ENCODE assay signal across 9 cellular contexts in genomic region chr2:224925822-224926124, GRCh38.
DNase-seq lines count a peak whose midpoint lies in the region; ATAC-seq and TF ChIP-seq lines count a peak whose summit lies in the region.
"Had no signal": no experiment of that assay in that cellular context is flagged by ENCODE, and none has a peak within 500 bp of the region (broad histone marks: within the 10 kb centered on the region; RNA-seq: fewer than 3 reads in every experiment).

No MANE protein-coding gene starts in this region.

- peaks cover 87% of the 10 kb centered on the region for H3K4me1 Mint-ChIP-seq in CD4-positive, alpha-beta T cell (ENCODE audit: low read depth)
- H3K4me1 Mint-ChIP-seq in T-cell, result peaks cover 86 to 93% (median 91%) of the 10 kb centered on the region in 3 donors
- peaks cover 95 to 99% of the 10 kb centered on the region in 2 donors for H3K4me1 Mint-ChIP-seq in immature natural killer cell
- H3K4me1 Mint-ChIP-seq in type B pancreatic cell (ENCODE audit: unreplicated experiment), result peaks cover 4% of the 10 kb centered on the region

- TF ChIP-seq CTCF in CD4-positive, alpha-beta T cell (IDR thresholded peaks at IDR 0.05), result no peak
- no peak for TF ChIP-seq CTCF in type B pancreatic cell (conservative IDR thresholded peaks at IDR 0.05)

- H3K27me3 ChIP-seq in CD4-positive, alpha-beta T cell (ENCODE audit: control insufficient read depth, insufficient read depth, low read length), result no peaks in the 10 kb centered on the region

- no peak for ATAC-seq in CD4-positive, alpha-beta T cell (ENCODE audit: poor library complexity)
- ATAC-seq in GM21825 (IDR thresholded peaks at IDR 0.05; ENCODE audit: unreplicated experiment), result peak; percentile 28
- ATAC-seq in T-cell (replicated peaks in 1 of 4), result no peak
- ATAC-seq in HG02759 (IDR thresholded peaks at IDR 0.05; ENCODE audit: unreplicated experiment), result no peak

- POLR2A ChIA-PET in CD4-positive, alpha-beta T cell (lab: Charles Lee), result interaction anchor here (1.4 to 5.8 kb wide), 3 partner anchors 18 to 30 kb away, joined by 6 to 86 read pairs (median 22); no protein-coding TSS in a partner anchor
- POLR2A ChIA-PET in T-cell (lab: Charles Lee), result interaction anchor here in 1 of 2 donors (0.6 kb wide), 1 partner anchor 49 kb away, joined by 3 read pairs; no protein-coding TSS in a partner anchor

- no peak for DNase-seq in CD4-positive, alpha-beta T cell
- no peak for DNase-seq in T-cell
- no peak for DNase-seq in immature natural killer cell
- DNase-seq in AG08396 (ENCODE audit: low spot score), result no peak
- no peak for DNase-seq in type B pancreatic cell (ENCODE audit: extremely low spot score, unreplicated experiment)
- DNase-seq in NCI-H1417 treated with DMSO at 0.1 percent for 48 hours (lab: John Stamatoyannopoulos, UW), result no peak
- DNase-seq: NCI-H526 had no signal

- no peaks in the 10 kb centered on the region for H3K9me3 Mint-ChIP-seq in CD4-positive, alpha-beta T cell
- H3K9me3 Mint-ChIP-seq in T-cell (no peaks in the 10 kb centered on the region), immature natural killer cell (no peaks in the 10 kb centered on the region), type B pancreatic cell (no peaks in the 10 kb centered on the region)

- no peaks in the 10 kb centered on the region for H3K9me3 ChIP-seq in CD4-positive, alpha-beta T cell (ENCODE audit: control insufficient read depth, low read length)

- CTCF ChIA-PET in CD4-positive, alpha-beta T cell (lab: Charles Lee), result interaction anchor here (0.8 to 3.5 kb wide), 2 partner anchors 20 to 31 kb away, joined by 5 to 14 read pairs; no protein-coding TSS in a partner anchor
- CTCF ChIA-PET in T-cell (lab: Charles Lee), result interaction anchor here (1.0 to 3.2 kb wide), 3 partner anchors 12 to 76 kb away, joined by 3 to 16 read pairs (median 4); no protein-coding TSS in a partner anchor

- intact Hi-C loops in CD4-positive, alpha-beta T cell (cut with DNase I, micrococcal nuclease), result loop anchor here in 1 of 2 experiments (2.0 to 5.0 kb wide), 2 partner anchors 15 to 57 kb away; no protein-coding TSS in a partner anchor

- H3K27ac ChIP-seq in CD4-positive, alpha-beta T cell (ENCODE audit: low read depth, low read length), result peak overlapping the region; percentile 74

- peak overlapping the region; percentile 83 for H3K4me3 Mint-ChIP-seq in CD4-positive, alpha-beta T cell
- H3K4me3 Mint-ChIP-seq in T-cell, result peak overlapping the region; percentile 5 to 60 (median 22)
- H3K4me3 Mint-ChIP-seq in immature natural killer cell, result peak overlapping the region; percentile 18 to 81 (median 61)
- H3K4me3 Mint-ChIP-seq in type B pancreatic cell, result no peak overlapping the region

- peaks cover 74% of the 10 kb centered on the region for H3K36me3 Mint-ChIP-seq in CD4-positive, alpha-beta T cell (ENCODE audit: low read depth)
- H3K36me3 Mint-ChIP-seq in T-cell (peaks cover 46% of the 10 kb centered on the region), immature natural killer cell (peaks cover 12 to 34% (median 19%) of the 10 kb centered on the region in 3 donors), type B pancreatic cell (peaks cover 4% of the 10 kb centered on the region)

- no peaks in the 10 kb centered on the region for H3K27me3 Mint-ChIP-seq in CD4-positive, alpha-beta T cell
- H3K27me3 Mint-ChIP-seq in T-cell (no peaks in the 10 kb centered on the region), immature natural killer cell (ENCODE audit: low read depth in 3 of 3) (peaks cover 3 to 4% (median 3%) of the 10 kb centered on the region in 3 donors), type B pancreatic cell (peaks cover 7% of the 10 kb centered on the region)

- H3K27ac Mint-ChIP-seq in CD4-positive, alpha-beta T cell, result peak overlapping the region; percentile 97
- H3K27ac Mint-ChIP-seq in T-cell (peak overlapping the region; percentile 90 to 94), immature natural killer cell (peak overlapping the region; percentile 85 to 98 (median 90)), type B pancreatic cell (no peak overlapping the region)
